Comparison of ENCODE assay signal across 1 cellular context in genomic region chr20:37007898-37008649, GRCh38.
TF ChIP-seq lines count a peak whose summit lies in the region.

No MANE protein-coding gene starts in this region.

TF ChIP-seq in GM23338, 12 proteins besides CTCF, POLR2A, EP300 and RAD21 (continued from another document):
- TF ChIP-seq REST (IDR thresholded peaks at IDR 0.05; ENCODE audit: unreplicated experiment), result no peak
TF ChIP-seq in GM23338: peak in this region for 0.
